In genomic region chr17:81481815-81482505, GRCh38 we compare ENCODE assay signal across 8 cellular contexts. TPM values are rescaled to one million over a fixed set of nuclear protein-coding genes. Genes with fewer than 3 reads are reported as not detected.
DNase-seq lines count a peak whose midpoint lies in the region; ATAC-seq and TF ChIP-seq lines count a peak whose summit lies in the region.

No MANE protein-coding gene starts in this region.

- H3K27ac ChIP-seq in CD4-positive, alpha-beta memory T cell (ENCODE audit: low read depth, low read length): no peak overlapping the region
- H3K27ac ChIP-seq in WERI-Rb-1 (peak overlapping the region; percentile 80), psoas muscle (peak overlapping the region; percentile 64)

- TF ChIP-seq CTCF in WERI-Rb-1 (IDR thresholded peaks at IDR 0.05; ENCODE audit: low read depth, low read length) (no peak), fibroblast of villous mesenchyme (IDR thresholded peaks at IDR 0.05; ENCODE audit: insufficient read depth, low read depth, low read length) (no peak), psoas muscle (IDR thresholded peaks at IDR 0.05) (no peak)

- POLR2A ChIA-PET in CD4-positive, alpha-beta memory T cell (lab: Charles Lee; ENCODE audit: partially characterized antibody): interaction anchor here (1.3 to 1.7 kb wide), 3 partner anchors 30 to 190 kb away, joined by 3 to 5 read pairs (median 4); partner anchors contain the start of genes ACTG1 and FAAP100

- ATAC-seq in psoas muscle: no peak
- no peak for ATAC-seq in GM21717 (IDR thresholded peaks at IDR 0.05; ENCODE audit: unreplicated experiment)
- ATAC-seq in HG03039 (IDR thresholded peaks at IDR 0.05; ENCODE audit: unreplicated experiment): no peak

- H3K27me3 Mint-ChIP-seq in CD4-positive, alpha-beta memory T cell: peaks cover 13 to 28% of the 10 kb centered on the region in 2 donors

- peak in 1 of 5 donors; percentile 22 for DNase-seq in CD4-positive, alpha-beta memory T cell
- DNase-seq in WERI-Rb-1 (no peak), fibroblast of villous mesenchyme (ENCODE audit: low read depth) (no peak), psoas muscle (no peak), ureter (ENCODE audit: low spot score) (no peak), HPDE6-E6E7 (ENCODE audit: extremely low spot score) (no peak)

- no peaks in the 10 kb centered on the region for H3K9me3 ChIP-seq in CD4-positive, alpha-beta memory T cell (ENCODE audit: control insufficient read depth in 1 of 2, low read length in 2 of 2)
- H3K9me3 ChIP-seq in WERI-Rb-1 (ENCODE audit: severe bottlenecking) (no peaks in the 10 kb centered on the region), psoas muscle (no peaks in the 10 kb centered on the region)

- peaks cover 0 to 2% (median 0%) of the 10 kb centered on the region in 8 donors for H3K9me3 Mint-ChIP-seq in CD4-positive, alpha-beta memory T cell

- H3K4me1 ChIP-seq in CD4-positive, alpha-beta memory T cell (ENCODE audit: insufficient read depth, low read length): peaks cover 19% of the 10 kb centered on the region
- H3K4me1 ChIP-seq in psoas muscle: peaks cover 27% of the 10 kb centered on the region

- H3K4me3 Mint-ChIP-seq in CD4-positive, alpha-beta memory T cell: peak overlapping the region; percentile 29 to 83 (median 62)

- H3K27me3 ChIP-seq in CD4-positive, alpha-beta memory T cell (ENCODE audit: insufficient read depth, low read length): peaks cover 22% of the 10 kb centered on the region
- no peaks in the 10 kb centered on the region for H3K27me3 ChIP-seq in WERI-Rb-1 (ENCODE audit: insufficient read depth, low read depth, severe bottlenecking)
- H3K27me3 ChIP-seq in psoas muscle (ENCODE audit: insufficient read depth in 3 of 3, low read length in 2 of 3): no peaks in the 10 kb centered on the region

- peaks cover 2 to 24% (median 7%) of the 10 kb centered on the region in 4 donors for H3K4me1 Mint-ChIP-seq in CD4-positive, alpha-beta memory T cell

- intact Hi-C loops in CD4-positive, alpha-beta memory T cell (cut with micrococcal nuclease): loop anchor here (10.0 kb wide), 1 partner anchor 87 kb away; the partner anchor contains the start of gene BAHCC1
- intact Hi-C loops in psoas muscle (cut with DNase I): loop anchor here in 1 of 2 donors (5.0 kb wide), 3 partner anchors 80 to 225 kb away; no protein-coding TSS in a partner anchor

- no peaks in the 10 kb centered on the region for H3K36me3 ChIP-seq in CD4-positive, alpha-beta memory T cell (ENCODE audit: insufficient read depth, low read length)
- H3K36me3 ChIP-seq in WERI-Rb-1 (no peaks in the 10 kb centered on the region), psoas muscle (ENCODE audit: insufficient read depth in 1 of 2, low read depth in 1 of 2) (no peaks in the 10 kb centered on the region)

- CTCF ChIA-PET in CD4-positive, alpha-beta memory T cell (lab: Charles Lee; ENCODE audit: partially characterized antibody): interaction anchor here (1.3 kb wide), 1 partner anchor 229 kb away, joined by 8 read pairs; no protein-coding TSS in a partner anchor

- no peak overlapping the region for H3K4me3 ChIP-seq in CD4-positive, alpha-beta memory T cell (ENCODE audit: low read length in 2 of 2)
- H3K4me3 ChIP-seq in WERI-Rb-1 (ENCODE audit: low read depth, low read length) (peak overlapping the region; percentile 62), fibroblast of villous mesenchyme (ENCODE audit: low read depth, low read length) (peak overlapping the region; percentile 49), psoas muscle (peak overlapping the region; percentile 70)

- no peaks in the 10 kb centered on the region for H3K36me3 Mint-ChIP-seq in CD4-positive, alpha-beta memory T cell

- peak overlapping the region in 3 of 7 donors; percentile 31 to 75 (median 37) for H3K27ac Mint-ChIP-seq in CD4-positive, alpha-beta memory T cell

- WGBS in psoas muscle, 3 donors: 70 to 76% (median 74%) methylated on average over 18 of the region's 18 CpGs

RNA-seq across cellular contexts. Expression of gene ACTG1, which starts 30.6 kb away (rescaled TPM):
- 1,000 to 10,000 TPM; 1,031 to 1,038 TPM for total RNA-seq in CD4-positive, alpha-beta memory T cell
- 1,000 to 10,000 TPM; 1,338 to 1,651 TPM for polyA plus RNA-seq in CD4-positive, alpha-beta memory T cell
- total RNA-seq in fibroblast of villous mesenchyme (10,242 and 13,686 TPM in 2 replicates), psoas muscle (100 to 1,000 TPM; 341 to 567 (median 431) TPM), ureter (3,857 TPM)
- polyA plus RNA-seq in psoas muscle: 100 to 1,000 TPM; 150 to 620 (median 219) TPM

RNA-seq across cellular contexts. Expression of gene FSCN2, which starts 46.2 kb away (rescaled TPM):
- 1 to 10 TPM in 1 of 2 experiments, under 1 TPM in 1; 0.75 to 1.0 TPM for total RNA-seq in CD4-positive, alpha-beta memory T cell
- under 1 TPM in 1 of 2 donors, not detected in 1; 0.20 TPM for polyA plus RNA-seq in CD4-positive, alpha-beta memory T cell
- total RNA-seq in fibroblast of villous mesenchyme: 1.7 and 3.5 TPM in 2 replicates
- under 1 TPM in 3 of 4 donors, not detected in 1; 0.13 to 0.71 (median 0.38) TPM for total RNA-seq in psoas muscle
- polyA plus RNA-seq in psoas muscle: under 1 TPM; 0.08 to 0.09 (median 0.08) TPM
- total RNA-seq in ureter: 4.2 TPM

Comparison
In these comparisons a context has a peak if more than half of its experiments do, and no peak if none do; other contexts are left out.
1. H3K4me3 ChIP-seq: peak in WERI-Rb-1 (single experiment), fibroblast of villous mesenchyme (single experiment) and psoas muscle (single experiment); none in CD4-positive, alpha-beta memory T cell (0 of 2).